In the genomic region with DNA sequence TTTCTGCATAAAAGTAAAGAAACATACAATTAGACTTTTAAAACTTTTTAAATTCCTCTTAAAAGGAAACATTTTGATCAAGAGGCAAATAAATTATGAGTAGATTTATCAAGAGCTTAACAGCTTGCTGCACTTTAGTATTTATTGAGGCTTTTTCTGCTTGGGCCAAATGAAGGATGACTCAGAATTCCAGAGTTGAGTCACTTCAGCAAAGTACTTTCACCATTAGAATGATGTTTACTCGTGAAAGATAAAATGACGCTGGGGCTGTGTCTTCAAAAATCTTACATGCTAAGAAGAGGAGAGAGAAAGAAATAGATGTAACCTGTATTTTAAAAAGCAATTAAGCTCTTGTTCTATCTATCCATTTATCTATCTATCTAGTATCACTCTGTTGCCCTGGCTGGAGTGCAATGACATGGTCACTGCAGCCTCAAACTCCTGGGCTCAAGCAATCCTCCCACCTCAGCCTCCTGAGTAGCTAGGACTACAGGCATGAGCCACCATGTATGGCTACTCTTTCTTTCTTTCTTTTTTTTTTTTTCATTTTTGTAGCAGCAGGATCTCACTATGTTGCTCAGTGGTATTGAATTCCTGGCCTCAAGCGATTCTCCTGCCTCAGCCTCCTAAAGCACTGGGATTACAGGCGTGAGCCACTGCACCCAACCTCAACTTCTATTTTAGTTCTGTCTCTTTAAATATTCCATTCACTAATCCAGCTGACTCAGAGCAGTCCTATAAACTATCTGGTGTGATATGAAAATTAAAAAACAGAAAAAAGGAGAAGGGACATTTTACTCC, we compare ENCODE assay signal across 9 cellular contexts.
A peak's percentile ranks its signal among the peaks of the same experiment; 100 is the strongest.
DNase-seq lines count a peak whose midpoint lies in the region; ATAC-seq, FAIRE-seq and TF ChIP-seq lines count a peak whose summit lies in the region.
"Had no signal": no experiment of that assay in that cellular context is flagged by ENCODE, and none has a peak within 500 bp of the region (broad histone marks: within the 10 kb centered on the region; RNA-seq: fewer than 3 reads in every experiment).

No MANE protein-coding gene starts in this region.

- FAIRE-seq in GM18507 (lab: Jason Lieb, UNC): no peak

- no peak overlapping the region for H3K4me3 ChIP-seq in cardiac fibroblast (replicated peaks in 1 of 2; ENCODE audit: low read depth in 2 of 2, low read length in 2 of 2)
- H3K4me3 ChIP-seq: lung had no signal

- DNase-seq in GM18507 (ENCODE audit: extremely low spot score, insufficient read length, low read depth) (peak; percentile 22), cardiac fibroblast (ENCODE audit: low read depth in 2 of 2) (peak; percentile 84 to 91), pulmonary artery endothelial cell (ENCODE audit: low read depth, low spot score) (peak; percentile 56), NCI-H524 treated with DMSO at 0.1 percent for 48 hours (lab: John Stamatoyannopoulos, UW) (no peak), middle frontal gyrus (ENCODE audit: extremely low spot score, low spot score) (no peak), activated gamma-delta T cell treated with Interleukin-2 at 50 U/mL for 16 hours (no peak), epidermal melanocyte (ENCODE audit: insufficient read length, low spot score) (no peak)

- TF ChIP-seq CTCF in cardiac fibroblast (IDR thresholded peaks at IDR 0.05; ENCODE audit: low read depth, low read length): no peak

- ATAC-seq in HG03354 (IDR thresholded peaks at IDR 0.05; ENCODE audit: poor library complexity, severe bottlenecking, unreplicated experiment): peak; percentile 67

Comparison
In these comparisons a context has a peak if more than half of its experiments do, and no peak if none do; other contexts are left out.
1. DNase-seq: peak in GM18507 (single experiment), cardiac fibroblast (2 of 2) and pulmonary artery endothelial cell (single experiment); none in NCI-H524 treated with DMSO at 0.1 percent for 48 hours (single experiment), middle frontal gyrus (single experiment), activated gamma-delta T cell treated with Interleukin-2 at 50 U/mL for 16 hours (single experiment) and epidermal melanocyte (single experiment).